ENCODE assay signal across 1 cellular context in the genomic region with DNA sequence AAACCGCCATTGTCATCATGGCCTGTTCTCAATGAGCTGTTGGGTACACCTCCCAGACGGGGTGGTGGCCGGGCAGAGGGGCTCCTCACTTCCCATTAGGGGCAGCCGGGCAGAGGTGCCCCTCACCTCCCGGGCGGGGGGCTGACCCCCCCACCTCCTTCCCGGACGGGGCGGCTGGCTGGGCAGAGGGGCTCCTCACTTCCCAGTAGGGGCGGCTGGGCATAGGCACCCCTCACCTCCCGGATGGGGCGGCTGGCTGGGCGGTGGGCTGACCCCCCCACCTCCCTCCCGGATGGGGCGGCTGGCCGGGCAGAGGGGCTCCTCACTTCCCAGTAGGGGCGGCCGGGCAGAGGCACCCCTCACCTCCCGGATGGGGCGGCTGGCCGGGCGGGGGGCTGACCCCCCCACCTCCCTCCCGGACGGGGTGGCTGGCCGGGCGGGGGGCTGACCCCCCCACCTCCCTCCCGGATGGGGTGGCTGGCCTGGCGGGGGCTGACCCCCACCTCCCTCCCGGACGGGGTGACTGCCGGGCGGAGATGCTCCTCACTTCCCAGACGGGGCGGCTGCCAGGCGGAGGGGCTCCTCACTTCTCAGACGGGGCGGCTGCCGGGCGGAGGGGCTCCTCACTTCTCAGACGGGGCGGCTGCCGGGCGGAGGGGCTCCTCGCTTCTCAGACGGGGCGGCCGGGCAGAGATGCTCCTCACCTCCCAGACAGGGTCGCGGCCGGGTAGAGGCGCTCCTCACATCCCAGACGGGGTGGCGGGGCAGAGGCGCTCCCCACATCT. TPM values are rescaled to one million over a fixed set of nuclear protein-coding genes. Genes with fewer than 3 reads are reported as not detected.
"Had no signal": no experiment of that assay in that cellular context is flagged by ENCODE, and none has a peak within 500 bp of the region (broad histone marks: within the 10 kb centered on the region; RNA-seq: fewer than 3 reads in every experiment).

No MANE protein-coding gene starts in this region.

RNA-seq across cellular contexts. Expression of gene CALCR, which starts 11.4 kb away (rescaled TPM):
- polyA plus RNA-seq: GM12878 had no signal
